Comparison of ENCODE assay signal across 29 cellular contexts in genomic region chr4:151842430-151843079, GRCh38.
"Had no signal": no experiment of that assay in that cellular context is flagged by ENCODE, and none has a peak within 500 bp of the region (broad histone marks: within the 10 kb centered on the region; RNA-seq: fewer than 3 reads in every experiment).

No MANE protein-coding gene starts in this region.

- H3K9me3 ChIP-seq: esophagus muscularis mucosa, gastrocnemius medialis had no signal

- H3K4me1 Mint-ChIP-seq: activated CD4-positive, alpha-beta memory T cell treated with anti-CD3 and anti-CD28 coated beads, Interleukin-2, amount 10 ng/mL, durations not matched to agents 7 days and 5 days; activated CD4-positive, alpha-beta T cell treated with anti-CD3 and anti-CD28 coated beads, Interleukin-2, amount 10 ng/mL, durations not matched to agents 7 days and 5 days; activated T-helper 17 cell treated with anti-CD3 and anti-CD28 coated beads, Interleukin-2, amount 50 U/mL, for 72 hours had no signal

- H3K27ac ChIP-seq: brain microvascular endothelial cell, esophagus muscularis mucosa, foreskin keratinocyte, gastrocnemius medialis, VCaP had no signal

- H3K27me3 Mint-ChIP-seq: activated T-helper 17 cell treated with anti-CD3 and anti-CD28 coated beads, Interleukin-2, amount 50 U/mL, for 72 hours had no signal

- H3K4me1 ChIP-seq: esophagus muscularis mucosa, foreskin keratinocyte, gastrocnemius medialis had no signal

- H3K4me3 Mint-ChIP-seq: activated CD4-positive, alpha-beta memory T cell treated with anti-CD3 and anti-CD28 coated beads, Interleukin-2, amount 10 ng/mL, durations not matched to agents 7 days and 5 days; activated CD4-positive, alpha-beta T cell treated with anti-CD3 and anti-CD28 coated beads, Interleukin-2, amount 10 ng/mL, durations not matched to agents 7 days and 5 days; activated naive CD8-positive, alpha-beta T cell; activated T-cell treated with anti-CD3 and anti-CD28 coated beads, Interleukin-2, amount 50 U/mL, for 4 hours; activated T-helper 17 cell treated with anti-CD3 and anti-CD28 coated beads, Interleukin-2, amount 50 U/mL, for 72 hours; effector memory CD8-positive, alpha-beta T cell; WTC11 had no signal

- ATAC-seq: activated T-cell treated with anti-CD3 and anti-CD28 coated beads, Interleukin-2, amount 50 U/mL, for 4 hours; activated T-helper 17 cell treated with anti-CD3 and anti-CD28 coated beads, Interleukin-2, amount 50 U/mL, for 72 hours; effector memory CD8-positive, alpha-beta T cell; foreskin keratinocyte; gastrocnemius medialis; WTC11 had no signal

- H3K9me3 Mint-ChIP-seq: activated CD4-positive, alpha-beta memory T cell treated with anti-CD3 and anti-CD28 coated beads, Interleukin-2, amount 10 ng/mL, durations not matched to agents 7 days and 5 days; activated T-cell treated with anti-CD3 and anti-CD28 coated beads, Interleukin-2, amount 50 U/mL, for 4 hours; activated T-helper 17 cell treated with anti-CD3 and anti-CD28 coated beads, Interleukin-2, amount 50 U/mL, for 72 hours; effector memory CD8-positive, alpha-beta T cell had no signal

- H3K27ac Mint-ChIP-seq: activated CD4-positive, alpha-beta memory T cell treated with anti-CD3 and anti-CD28 coated beads, Interleukin-2, amount 10 ng/mL, durations not matched to agents 7 days and 5 days; activated CD4-positive, alpha-beta T cell treated with anti-CD3 and anti-CD28 coated beads, Interleukin-2, amount 10 ng/mL, durations not matched to agents 7 days and 5 days; activated naive CD8-positive, alpha-beta T cell; activated T-helper 17 cell treated with anti-CD3 and anti-CD28 coated beads, Interleukin-2, amount 50 U/mL, for 72 hours; WTC11 had no signal

- DNase-seq: activated CD4-positive, alpha-beta memory T cell treated with anti-CD3 and anti-CD28 coated beads, Interleukin-2, amount 10 ng/mL, durations not matched to agents 7 days and 5 days; activated CD4-positive, alpha-beta T cell treated with anti-CD3 and anti-CD28 coated beads for 1 hour; activated CD4-positive, alpha-beta T cell treated with anti-CD3 and anti-CD28 coated beads for 4 hours; activated CD4-positive, alpha-beta T cell treated with anti-CD3 and anti-CD28 coated beads, Interleukin-2, amount 10 ng/mL, durations not matched to agents 7 days and 5 days; activated CD4-positive, alpha-beta T cell treated with anti-CD3 and anti-CD28 coated beads, Interleukin-2, amount 50 U/mL, for 4 hours; activated CD8-positive, alpha-beta memory T cell treated with anti-CD3 and anti-CD28 coated beads, Interleukin-2, amount 50 U/mL, for 48 hours; activated effector memory CD4-positive, alpha-beta T cell treated with Interleukin-2 at 50 U/mL for 16 hours; activated gamma-delta T cell treated with Interleukin-2 at 50 U/mL for 16 hours; activated naive CD4-positive, alpha-beta T cell treated with anti-CD3 and anti-CD28 coated beads, Interleukin-2, amount 50 U/mL, for 16 hours; activated naive CD4-positive, alpha-beta T cell treated with Interleukin-2 at 50 U/mL for 16 hours; activated T-cell treated with anti-CD3 and anti-CD28 coated beads for 4 hours; activated T-cell treated with anti-CD3 and anti-CD28 coated beads, Interleukin-2, amount 50 U/mL, for 4 hours; amniotic stem cell; anterior cingulate cortex; brain microvascular endothelial cell; cortex of kidney; dermis blood vessel endothelial cell; effector CD4-positive, alpha-beta T cell; effector memory CD8-positive, alpha-beta T cell; erythroblast; foreskin keratinocyte; gastrocnemius medialis; glutamatergic neuron; T-helper 2 cell had no signal

- H3K4me3 ChIP-seq: esophagus muscularis mucosa, gastrocnemius medialis had no signal

- H3K36me3 ChIP-seq: brain microvascular endothelial cell, esophagus muscularis mucosa, gastrocnemius medialis had no signal

- H3K36me3 Mint-ChIP-seq: activated naive CD8-positive, alpha-beta T cell had no signal

- H3K27me3 ChIP-seq: brain microvascular endothelial cell, esophagus muscularis mucosa, gastrocnemius medialis had no signal
